ENCODE assay signal across 15 cellular contexts in genomic region chr10:4838743-4839142, GRCh38. TPM values are rescaled to one million over a fixed set of nuclear protein-coding genes. Genes with fewer than 3 reads are reported as not detected.
"Had no signal": no experiment of that assay in that cellular context is flagged by ENCODE, and none has a peak within 500 bp of the region (broad histone marks: within the 10 kb centered on the region; RNA-seq: fewer than 3 reads in every experiment).

No MANE protein-coding gene starts in this region.

- DNase-seq: dorsolateral prefrontal cortex; effector CD8-positive, alpha-beta T cell; foreskin melanocyte; head of caudate nucleus; hippocampal formation; kidney glomerular epithelial cell; naive thymus-derived CD8-positive, alpha-beta T cell; posterior cingulate gyrus; small intestine; stimulated activated CD4-positive, alpha-beta T cell treated with anti-CD3 and anti-CD28 coated beads, Interleukin-12 subunit alpha, Interleukin-12 subunit beta, amount 100 ng/mL, for 4 hours; stimulated activated naive CD4-positive, alpha-beta T cell treated with Interleukin-2 at 50 U/mL for 16 hours; trophoblast cell had no signal

- H3K27me3 ChIP-seq: neutrophil had no signal

- ATAC-seq: naive thymus-derived CD8-positive, alpha-beta T cell had no signal

- H3K4me3 ChIP-seq: coronary artery, dorsolateral prefrontal cortex had no signal

- H3K9me3 ChIP-seq: neutrophil had no signal

- H3K27ac ChIP-seq: coronary artery, dorsolateral prefrontal cortex, neutrophil had no signal

- H3K36me3 ChIP-seq: neutrophil had no signal

RNA-seq across cellular contexts. Expression of gene AKR1E2, which starts 12.7 kb away (rescaled TPM):
- polyA plus RNA-seq: neural cell had no signal
